In genomic region chr19:45902651-45903625, GRCh38 we compare ENCODE assay signal across 8 cellular contexts.
DNase-seq lines count a peak whose midpoint lies in the region; ATAC-seq and TF ChIP-seq lines count a peak whose summit lies in the region.

No MANE protein-coding gene starts in this region.

- H3K36me3 Mint-ChIP-seq in central memory CD8-positive, alpha-beta T cell (ENCODE audit: insufficient read depth) = peaks cover 18% of the 10 kb centered on the region

- 0 out of 2 replicates have a peak, but pooled peaks have one; percentile 4 for TF ChIP-seq CTCF in AG10803 (conservative IDR thresholded peaks at IDR 0.05; ENCODE audit: low read length)

- ATAC-seq in GM19025 (IDR thresholded peaks at IDR 0.05; ENCODE audit: low read depth, unreplicated experiment) (peak; percentile 91), HG03280 (IDR thresholded peaks at IDR 0.05; ENCODE audit: unreplicated experiment) (peak; percentile 86)
- peak; percentile 79 for ATAC-seq in central memory CD8-positive, alpha-beta T cell (replicated peaks; ENCODE audit: extremely low read depth, poor library complexity, severe bottlenecking)

- H3K4me3 Mint-ChIP-seq in central memory CD8-positive, alpha-beta T cell = peak overlapping the region; percentile 92

- H3K27ac Mint-ChIP-seq in central memory CD8-positive, alpha-beta T cell (ENCODE audit: low read depth) = peak overlapping the region; percentile 89

- H3K27me3 Mint-ChIP-seq in central memory CD8-positive, alpha-beta T cell = no peaks in the 10 kb centered on the region

- DNase-seq in AG10803 (ENCODE audit: low read depth) (peak; percentile 92), NCI-H345 (lab: John Stamatoyannopoulos, UW) (peak; percentile 94), islet precursor cell (peak; percentile 98)
- peak; percentile 95 to 99 (median 98) for DNase-seq in activated CD4-positive, CD25-positive, alpha-beta regulatory T cell (lab: John Stamatoyannopoulos, UW)
- DNase-seq in central memory CD8-positive, alpha-beta T cell (ENCODE audit: low spot score in 2 of 2) = peak; percentile 98 to 99
- peak; percentile 100 for DNase-seq in stimulated activated CD4-positive, alpha-beta T cell treated with anti-CD3 and anti-CD28 coated beads, Interleukin-12 subunit alpha, Interleukin-12 subunit beta, amount 100 ng/mL, for 4 hours

- peak overlapping the region; percentile 87 for H3K4me3 ChIP-seq in AG10803 (ENCODE audit: low read length)

- H3K4me1 Mint-ChIP-seq in central memory CD8-positive, alpha-beta T cell = peaks cover 21% of the 10 kb centered on the region

- no peaks in the 10 kb centered on the region for H3K9me3 Mint-ChIP-seq in central memory CD8-positive, alpha-beta T cell

Comparison
In these comparisons a context has a peak if more than half of its experiments do, and no peak if none do; other contexts are left out.
1. Peak in every context shown above with its lines: DNase-seq, ATAC-seq and H3K4me3 ChIP-seq.